ENCODE assay signal across 8 cellular contexts in genomic region chr16:48244080-48244862, GRCh38. TPM values are rescaled to one million over a fixed set of nuclear protein-coding genes. Genes with fewer than 3 reads are reported as not detected.
A peak's percentile ranks its signal among the peaks of the same experiment; 100 is the strongest.
DNase-seq lines count a peak whose midpoint lies in the region; ATAC-seq, FAIRE-seq and TF ChIP-seq lines count a peak whose summit lies in the region.

Gene LONP2 (plus strand): TSS chr16:48244300. CDS start chr16:48244389, 89 bp downstream.

- H3K4me3 ChIP-seq in HUES48 (ENCODE audit: low read depth, low read length) (peak within 1 kb of the TSS; percentile 99), OCI-LY3 (ENCODE audit: low read length) (peak within 1 kb of the TSS; percentile 91), endothelial cell of umbilical vein (replicated peaks in 1 of 3; ENCODE audit: insufficient read depth in 1 of 3, low read depth in 1 of 3, low read length in 3 of 3) (peak within 1 kb of the TSS; percentile 51 to 96 (median 70))

- no peaks in the 10 kb centered on the region for H3K9me3 ChIP-seq in HUES48 (ENCODE audit: control insufficient read depth, insufficient read depth, low read length)
- no peaks in the 10 kb centered on the region for H3K9me3 ChIP-seq in OCI-LY3 (ENCODE audit: insufficient read depth, low read length)
- no peaks in the 10 kb centered on the region for H3K9me3 ChIP-seq in endothelial cell of umbilical vein (replicated peaks; ENCODE audit: control insufficient read depth, insufficient read depth, low read length)

- peak within 1 kb of the TSS; percentile 89 for H2AFZ ChIP-seq in OCI-LY3 (ENCODE audit: low read depth, low read length)
- H2AFZ ChIP-seq in endothelial cell of umbilical vein (ENCODE audit: low read depth, low read length) = peak within 1 kb of the TSS; percentile 98

- no peaks in the 10 kb centered on the region for H3K27me3 Mint-ChIP-seq in Calu3 (ENCODE audit: unreplicated experiment)

- peak within 1 kb of the TSS; percentile 88 for H3K4me3 Mint-ChIP-seq in Calu3 (ENCODE audit: low read depth, unreplicated experiment)

- BruUV-seq in Calu3 (replicated peaks; lab: Mats Ljungman, UMichigan) (no TSS peak), endothelial cell of umbilical vein (replicated peaks; lab: Mats Ljungman, UMichigan) (no TSS peak)

- H3K27ac Mint-ChIP-seq in Calu3 (ENCODE audit: unreplicated experiment) = peak within 1 kb of the TSS; percentile 90

- H3K4me1 ChIP-seq in HUES48 (ENCODE audit: control insufficient read depth, insufficient read depth, low read length) = peaks cover 6% of the 10 kb centered on the region
- H3K4me1 ChIP-seq in OCI-LY3 (ENCODE audit: low read length) = peaks cover 13% of the 10 kb centered on the region
- peaks cover 9% of the 10 kb centered on the region for H3K4me1 ChIP-seq in endothelial cell of umbilical vein (ENCODE audit: control insufficient read depth, extremely low read depth, insufficient read depth, low read length)

- peaks cover 22% of the 10 kb centered on the region for H3K36me3 Mint-ChIP-seq in Calu3 (ENCODE audit: insufficient read depth, unreplicated experiment)

- FAIRE-seq in endothelial cell of umbilical vein (lab: Jason Lieb, UNC) = peak; percentile 68

- H3K27me3 ChIP-seq in HUES48 (ENCODE audit: control insufficient read depth, insufficient read depth, low read length) = no peaks in the 10 kb centered on the region
- H3K27me3 ChIP-seq in OCI-LY3 (ENCODE audit: low read depth, low read length) = no peaks in the 10 kb centered on the region
- H3K27me3 ChIP-seq in endothelial cell of umbilical vein (ENCODE audit: control insufficient read depth in 2 of 2, insufficient read depth in 2 of 2, low read length in 2 of 2) = no peaks in the 10 kb centered on the region

- dilution Hi-C loops in endothelial cell of umbilical vein (cut with MboI; ENCODE audit: extremely low pct_ligation_motif_present, low sequenced_read_pairs) = no loop called here

- peaks cover 9% of the 10 kb centered on the region for H3K4me1 Mint-ChIP-seq in Calu3 (ENCODE audit: low read depth, unreplicated experiment)

- POLR2A ChIA-PET in endothelial cell of umbilical vein (lab: Charles Lee) = no interaction called here

- CTCF ChIA-PET in Calu3 (lab: Charles Lee) = interaction anchor here (1.3 kb wide), 1 partner anchor 12 kb away, joined by 5 read pairs; no protein-coding TSS in a partner anchor
- CTCF ChIA-PET in endothelial cell of umbilical vein (lab: Charles Lee) = interaction anchor here (1.2 kb wide), 1 partner anchor 1100 kb away, joined by 3 read pairs; the partner anchor contains the start of gene NETO2

- H3K4me2 ChIP-seq in OCI-LY3 (ENCODE audit: low read length) (peak within 1 kb of the TSS; percentile 99), endothelial cell of umbilical vein (ENCODE audit: insufficient read depth, low read length) (peak within 1 kb of the TSS; percentile 94)

- H4K20me1 ChIP-seq in OCI-LY3 (ENCODE audit: insufficient read depth, low read length) = peaks cover 23% of the 10 kb centered on the region
- peaks cover under 1% of the 10 kb centered on the region for H4K20me1 ChIP-seq in endothelial cell of umbilical vein (replicated peaks; ENCODE audit: control insufficient read depth, extremely low read depth, insufficient read depth, low read length)

- peak within 1 kb of the TSS; percentile 81 for H3K27ac ChIP-seq in HUES48 (ENCODE audit: low read depth, low read length)
- H3K27ac ChIP-seq in OCI-LY3 (ENCODE audit: low read length) = peak within 1 kb of the TSS; percentile 56
- peak within 1 kb of the TSS; percentile 59 for H3K27ac ChIP-seq in endothelial cell of umbilical vein (ENCODE audit: insufficient read depth, low read depth, low read length)

- TF ChIP-seq POLR2A in endothelial cell of umbilical vein (IDR thresholded peaks at IDR 0.05; ENCODE audit: low read depth, low read length) = peak; percentile 77

- DNase-seq in Calu3 (peak; percentile 96), endothelial cell of umbilical vein (ENCODE audit: low read depth, low spot score) (peak; percentile 93), midbrain (lab: John Stamatoyannopoulos, UW) (peak; percentile 92)
- peak; percentile 97 for DNase-seq in activated CD8-positive, alpha-beta memory T cell treated with anti-CD3 and anti-CD28 coated beads, Interleukin-2, amount 50 U/mL, for 48 hours
- DNase-seq in stimulated activated CD8-positive, alpha-beta memory T cell treated with anti-CD3 and anti-CD28 coated beads, Interleukin-15, amount 100 ng/mL, for 48 hours (ENCODE audit: low read depth in 2 of 2) = peak; percentile 84 to 89

- peaks cover 48% of the 10 kb centered on the region for H3K79me2 ChIP-seq in OCI-LY3 (ENCODE audit: low read length)
- peaks cover 49% of the 10 kb centered on the region for H3K79me2 ChIP-seq in endothelial cell of umbilical vein (ENCODE audit: control insufficient read depth, insufficient read depth, low read length)

- peaks cover 2% of the 10 kb centered on the region for H3K9me3 Mint-ChIP-seq in Calu3 (ENCODE audit: low read depth, unreplicated experiment)

- peak; percentile 96 for ATAC-seq in GM21390 (IDR thresholded peaks at IDR 0.05; ENCODE audit: unreplicated experiment)

- TF ChIP-seq CTCF in Calu3 (IDR thresholded peaks at IDR 0.05; ENCODE audit: unreplicated experiment) = no peak
- no peak for TF ChIP-seq CTCF in OCI-LY3 (IDR thresholded peaks at IDR 0.05; ENCODE audit: low read depth, low read length)
- TF ChIP-seq CTCF in endothelial cell of umbilical vein (IDR thresholded peaks at IDR 0.05; ENCODE audit: extremely low read depth in 1 of 2, insufficient read depth in 1 of 2, low read depth in 1 of 2, low read length in 2 of 2) = no peak

- no peaks in the 10 kb centered on the region for H3K9me1 ChIP-seq in endothelial cell of umbilical vein (replicated peaks; ENCODE audit: control insufficient read depth, extremely low read depth, insufficient read depth, low read length)

- H3K36me3 ChIP-seq in HUES48 (ENCODE audit: control insufficient read depth, insufficient read depth, low read length) (no peaks in the 10 kb centered on the region), OCI-LY3 (replicated peaks; ENCODE audit: low read depth, low read length) (no peaks in the 10 kb centered on the region), endothelial cell of umbilical vein (ENCODE audit: control insufficient read depth in 2 of 2, extremely low read depth in 1 of 2, insufficient read depth in 2 of 2, low read length in 2 of 2) (no peaks in the 10 kb centered on the region)

- H3K9ac ChIP-seq in HUES48 (ENCODE audit: low read depth, low read length) = peak within 1 kb of the TSS; percentile 70
- peak within 1 kb of the TSS; percentile 81 for H3K9ac ChIP-seq in OCI-LY3 (ENCODE audit: low read length)
- peak within 1 kb of the TSS; percentile 88 for H3K9ac ChIP-seq in endothelial cell of umbilical vein (replicated peaks; ENCODE audit: extremely low read depth, insufficient read depth, low read length)

- intact Hi-C loops in Calu3 (cut with micrococcal nuclease; ENCODE audit: unreplicated experiment) = no loop called here
- intact Hi-C loops in endothelial cell of umbilical vein (cut with micrococcal nuclease) = loop anchor here (1.0 to 10.0 kb wide), 2 partner anchors 74 to 141 kb away; partner anchors contain the start of gene SIAH1

TF ChIP-seq in endothelial cell of umbilical vein, 7 proteins besides CTCF, POLR2A, EP300 and RAD21:
- TF ChIP-seq MYC (IDR thresholded peaks at IDR 0.05; ENCODE audit: low read depth, low read length) (no peak), JUN (IDR thresholded peaks at IDR 0.05; ENCODE audit: borderline replicate concordance, insufficient read depth, insufficient read length, low read depth) (no peak), FOS (IDR thresholded peaks at IDR 0.05; ENCODE audit: borderline replicate concordance, insufficient read depth, low read length) (no peak), POLR2AphosphoS5 (IDR thresholded peaks at IDR 0.05; ENCODE audit: insufficient read depth, low read depth, low read length) (peak; percentile 78)

RNA-seq across cellular contexts. Expression of gene LONP2, which starts in this region (rescaled TPM):
- 83.3 and 86.9 TPM in 2 replicates for total RNA-seq in Calu3 (2022)
- total RNA-seq in endothelial cell of umbilical vein = 35.5 and 38.4 TPM in 2 replicates
- polyA plus RNA-seq in endothelial cell of umbilical vein = 13.5 and 13.6 TPM in 2 replicates
- 12.2 and 13.1 TPM in 2 replicates for polyA plus RNA-seq in endothelial cell of umbilical vein (2011; cell fraction: cytosol; rRNA removed)
- 49.6 and 55.3 TPM in 2 replicates for polyA plus RNA-seq in endothelial cell of umbilical vein (2011; cell fraction: nucleus; rRNA removed)
- 25.6 and 28.0 TPM in 2 replicates for polyA plus RNA-seq in endothelial cell of umbilical vein (2012)
- polyA minus RNA-seq in endothelial cell of umbilical vein = 68.4 and 75.6 TPM in 2 replicates
- polyA minus RNA-seq in endothelial cell of umbilical vein (2011; cell fraction: cytosol; rRNA and poly(A)+ RNA removed) = 43.8 TPM
- polyA minus RNA-seq in endothelial cell of umbilical vein (2011; cell fraction: nucleus; rRNA and poly(A)+ RNA removed) = 49.2 and 55.8 TPM in 2 replicates

Comparison
In these comparisons a context has a peak if more than half of its experiments do, and no peak if none do; other contexts are left out.
1. Peak in every context shown above with its lines: DNase-seq, ATAC-seq, H3K4me3 ChIP-seq and H3K27ac ChIP-seq.